Comparison of ENCODE assay signal across 8 cellular contexts in the genomic region with DNA sequence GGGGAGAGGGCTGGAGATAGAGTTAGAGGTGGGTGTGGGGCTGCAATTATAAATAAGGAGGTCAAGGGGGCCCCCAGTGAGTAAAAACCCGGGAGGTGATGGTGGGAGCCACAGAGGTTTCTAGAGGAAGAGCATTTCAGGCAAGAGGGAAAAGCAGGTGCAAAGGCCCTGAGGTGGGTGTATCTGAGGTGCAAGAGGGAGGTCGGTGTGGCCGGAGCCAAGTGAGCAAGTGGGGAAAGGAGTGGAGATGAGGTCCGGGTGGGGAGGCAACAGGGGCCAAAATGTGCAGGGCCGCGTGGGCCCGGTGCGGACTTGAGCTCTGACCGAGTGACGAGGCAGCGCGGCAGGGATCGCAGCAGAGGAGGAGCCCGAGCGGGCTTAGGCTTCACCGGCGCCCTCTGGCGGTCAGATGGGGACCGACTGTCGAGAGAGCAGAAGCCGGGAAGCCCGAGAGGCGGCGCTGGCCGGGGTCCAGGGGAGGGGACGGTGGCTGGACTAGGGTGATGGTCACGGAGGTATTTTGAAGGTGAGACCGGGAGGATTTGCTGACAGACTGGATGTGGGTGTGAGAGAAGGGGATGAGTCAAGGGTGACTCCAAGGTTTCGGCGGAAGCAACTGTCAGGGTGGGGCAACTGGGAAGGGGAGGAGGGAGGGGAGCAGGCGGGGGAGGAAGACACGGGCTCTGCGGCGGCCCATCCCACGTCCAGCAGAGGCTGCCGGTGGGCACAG. TPM values are rescaled to one million over a fixed set of nuclear protein-coding genes. Genes with fewer than 3 reads are reported as not detected.
DNase-seq lines count a peak whose midpoint lies in the region; ATAC-seq and TF ChIP-seq lines count a peak whose summit lies in the region.

No MANE protein-coding gene starts in this region.

- ATAC-seq in activated B cell treated with CpG ODN at 0.5 μM for 24 hours (ENCODE audit: low read depth) (peak; percentile 93), GM19023 (IDR thresholded peaks at IDR 0.05; ENCODE audit: unreplicated experiment) (no peak)

- CTCF ChIA-PET in A673 (lab: Charles Lee) (interaction anchor here (0.5 to 1.5 kb wide), 15 partner anchors 12 to 435 kb away, joined by 3 to 15 read pairs (median 4); no protein-coding TSS in a partner anchor), activated B cell treated with CpG ODN at 0.5 μM for 24 hours (lab: Charles Lee) (interaction anchor here (0.9 to 4.5 kb wide), 13 partner anchors 9 to 328 kb away, joined by 3 to 26 read pairs (median 4); partner anchors contain the start of genes RPL18 and SPHK2)

- DNase-seq in A673 (ENCODE audit: low spot score) (peak; percentile 92), GM20000 (ENCODE audit: low spot score) (peak; percentile 86), NCI-H2196 (lab: John Stamatoyannopoulos, UW; ENCODE audit: unreplicated experiment) (peak; percentile 95), activated B cell treated with CpG ODN at 0.5 μM for 24 hours (peak; percentile 84), cardiac fibroblast (ENCODE audit: low read depth in 2 of 2) (peak; percentile 88), inferior parietal cortex (ENCODE audit: extremely low spot score) (peak; percentile 86)
- DNase-seq in stimulated activated CD4-positive, alpha-beta T cell treated with anti-CD3 and anti-CD28 coated beads, Interleukin-12 subunit alpha, Interleukin-12 subunit beta, amount 100 ng/mL, for 24 hours (ENCODE audit: low read depth in 2 of 2) = peak; percentile 64 to 86

- no peaks in the 10 kb centered on the region for H3K36me3 ChIP-seq in A673 (ENCODE audit: insufficient read depth, low read length, poor library complexity, severe bottlenecking)

- no peaks in the 10 kb centered on the region for H3K36me3 Mint-ChIP-seq in activated B cell treated with CpG ODN at 0.5 μM for 24 hours (ENCODE audit: low read depth)

- no peaks in the 10 kb centered on the region for H3K9me3 ChIP-seq in A673 (ENCODE audit: low read depth, low read length, poor library complexity, severe bottlenecking)

- no peak overlapping the region for H3K27ac Mint-ChIP-seq in activated B cell treated with CpG ODN at 0.5 μM for 24 hours

- peaks cover 9% of the 10 kb centered on the region for H3K27me3 Mint-ChIP-seq in activated B cell treated with CpG ODN at 0.5 μM for 24 hours

- no peaks in the 10 kb centered on the region for H3K27me3 ChIP-seq in A673 (replicated peaks; ENCODE audit: insufficient read depth, low read depth, low read length, poor library complexity)

- H3K4me1 ChIP-seq in A673 (ENCODE audit: insufficient read depth, low read length, poor library complexity, severe bottlenecking) = peaks cover 4% of the 10 kb centered on the region

- intact Hi-C loops in A673 (cut with micrococcal nuclease; ENCODE audit: unreplicated experiment) (no loop called here), activated B cell treated with CpG ODN at 0.5 μM for 24 hours (cut with micrococcal nuclease) (loop anchor here (1.0 to 5.0 kb wide), 5 partner anchors 19 to 322 kb away; no protein-coding TSS in a partner anchor)

- TF ChIP-seq CTCF in A673 (conservative IDR thresholded peaks at IDR 0.05; ENCODE audit: low read depth, low read length) (peak; percentile 99), GM20000 (IDR thresholded peaks at IDR 0.05; ENCODE audit: extremely low read depth, missing control alignments) (peak; percentile 95), activated B cell treated with CpG ODN at 0.5 μM for 24 hours (IDR thresholded peaks at IDR 0.05) (peak; percentile 58), cardiac fibroblast (IDR thresholded peaks at IDR 0.05; ENCODE audit: low read depth, low read length) (peak; percentile 97)

- no peaks in the 10 kb centered on the region for H3K9me3 Mint-ChIP-seq in activated B cell treated with CpG ODN at 0.5 μM for 24 hours

- H3K4me1 Mint-ChIP-seq in activated B cell treated with CpG ODN at 0.5 μM for 24 hours = peaks cover 15% of the 10 kb centered on the region

- no peak overlapping the region for H3K27ac ChIP-seq in A673 (ENCODE audit: low read depth, low read length, poor library complexity, severe bottlenecking)

- H3K4me3 ChIP-seq in A673 (ENCODE audit: low read depth, low read length, poor library complexity, severe bottlenecking) (peak overlapping the region; percentile 47), cardiac fibroblast (replicated peaks in 1 of 2; ENCODE audit: low read depth in 2 of 2, low read length in 2 of 2) (peak overlapping the region; percentile 31 to 44)

- peak overlapping the region; percentile 80 for H3K4me3 Mint-ChIP-seq in activated B cell treated with CpG ODN at 0.5 μM for 24 hours

- no TSS peak for BruUV-seq in A673 (replicated peaks; lab: Mats Ljungman, UMichigan)

- POLR2A ChIA-PET in A673 (lab: Charles Lee; ENCODE audit: low non-redundant PET) = no interaction called here
- POLR2A ChIA-PET in activated B cell treated with CpG ODN at 0.5 μM for 24 hours (lab: Charles Lee) = interaction anchor here (0.5 to 2.1 kb wide), 4 partner anchors 30 to 473 kb away, joined by 3 to 8 read pairs (median 4); partner anchors contain the start of genes EMP3, RPL18 and SPHK2

RNA-seq across cellular contexts. Expression of gene SPACA4, which starts 17.7 kb away (rescaled TPM):
- total RNA-seq in A673 (2021) (not detected in 2 replicates), activated B cell treated with CpG ODN at 0.5 μM for 24 hours (not detected in 2 replicates)

RNA-seq across cellular contexts. Expression of gene FAM83E, which starts 26.0 kb away (rescaled TPM):
- total RNA-seq in A673 (2021) (5.5 and 6.1 TPM in 2 replicates), activated B cell treated with CpG ODN at 0.5 μM for 24 hours (3.5 and 5.6 TPM in 2 replicates)

RNA-seq across cellular contexts. Expression of gene RPL18, which starts 30.1 kb away (rescaled TPM):
- 1,417 and 1,448 TPM in 2 replicates for total RNA-seq in A673 (2021)
- 2,427 and 2,762 TPM in 2 replicates for total RNA-seq in activated B cell treated with CpG ODN at 0.5 μM for 24 hours

RNA-seq across cellular contexts. Expression of gene SPHK2, which starts 30.5 kb away (rescaled TPM):
- total RNA-seq in A673 (2021) (38.8 and 43.0 TPM in 2 replicates), activated B cell treated with CpG ODN at 0.5 μM for 24 hours (38.2 and 48.5 TPM in 2 replicates)

RNA-seq across cellular contexts. Expression of gene SULT2B1, which starts 36.9 kb away (rescaled TPM):
- 0.24 and 0.60 TPM in 2 replicates for total RNA-seq in A673 (2021)
- total RNA-seq in activated B cell treated with CpG ODN at 0.5 μM for 24 hours = not detected in 2 replicates
